In genomic region chr14:75259510-75259855, GRCh38 we compare ENCODE assay signal across 8 cellular contexts. TPM values are rescaled to one million over a fixed set of nuclear protein-coding genes. Genes with fewer than 3 reads are reported as not detected.
A peak's percentile ranks its signal among the peaks of the same experiment; 100 is the strongest.
DNase-seq lines count a peak whose midpoint lies in the region; ATAC-seq, FAIRE-seq and TF ChIP-seq lines count a peak whose summit lies in the region.

No MANE protein-coding gene starts in this region.

- no peaks in the 10 kb centered on the region for H3K9me3 ChIP-seq in HepG2 (ENCODE audit: low read length)
- no peaks in the 10 kb centered on the region for H3K9me3 ChIP-seq in thymus (ENCODE audit: control insufficient read depth)

- DNase-seq in GM06990 (ENCODE audit: extremely low read depth, insufficient read length), result no peak
- peak; percentile 80 for DNase-seq in NCI-H1694 treated with DMSO at 0.1 percent for 48 hours (lab: John Stamatoyannopoulos, UW)
- no peak for DNase-seq in HepG2 (ENCODE audit: low spot score)
- no peak for DNase-seq in activated CD4-positive, alpha-beta T cell treated with anti-CD3 and anti-CD28 coated beads, Interleukin-2, amount 50 U/mL, for 4 hours

- H3K36me3 ChIP-seq in GM06990 (ENCODE audit: control insufficient read depth, insufficient read depth, low read length) (no peaks in the 10 kb centered on the region), HepG2 (replicated peaks in 1 of 2; ENCODE audit: control insufficient read depth in 1 of 2, insufficient read depth in 2 of 2, low read length in 2 of 2) (no peaks in the 10 kb centered on the region), thymus (ENCODE audit: control insufficient read depth, insufficient read depth) (no peaks in the 10 kb centered on the region)

- intact Hi-C loops in HepG2 (cut with micrococcal nuclease; ENCODE audit: unreplicated experiment), result loop anchor here (2.0 to 5.0 kb wide), 3 partner anchors 17 to 82 kb away; partner anchors contain the start of gene TMED10

- peaks cover 43% of the 10 kb centered on the region for H3K4me1 ChIP-seq in HepG2 (ENCODE audit: insufficient read depth, low read length)
- H3K4me1 ChIP-seq in thymus (ENCODE audit: control insufficient read depth, insufficient read depth, low read length), result peaks cover 19% of the 10 kb centered on the region

- CTCF ChIA-PET in HepG2 (lab: Yijun Ruan, JAX; ENCODE audit: low intra/inter-chr PET ratio, low total read pairs), result no interaction called here

- FAIRE-seq in HepG2 (lab: Jason Lieb, UNC), result no peak

- H3K4me3 ChIP-seq in GM06990 (replicated peaks; ENCODE audit: low read depth, low read length), result peak overlapping the region; percentile 66
- H3K4me3 ChIP-seq in HepG2 (replicated peaks in 1 of 3; ENCODE audit: insufficient read depth in 1 of 3, low read depth in 2 of 3, low read length in 3 of 3), result peak overlapping the region; percentile 51 to 76 (median 62)
- H3K4me3 ChIP-seq in thymus (ENCODE audit: low read length), result peak overlapping the region; percentile 54

- H4K20me1 ChIP-seq in HepG2 (ENCODE audit: insufficient read depth, low read length), result no peaks in the 10 kb centered on the region

- TSS peak; percentile 94 for BruUV-seq in HepG2 (replicated peaks; lab: Mats Ljungman, UMichigan)

- peaks cover 51% of the 10 kb centered on the region for H3K4me1 Mint-ChIP-seq in brain

- peak; percentile 33 for ATAC-seq in HepG2
- ATAC-seq in HG02610 (IDR thresholded peaks at IDR 0.05; ENCODE audit: unreplicated experiment), result no peak
- no peak for ATAC-seq in HG03521 (IDR thresholded peaks at IDR 0.05; ENCODE audit: unreplicated experiment)

- peak overlapping the region; percentile 51 for H2AFZ ChIP-seq in HepG2 (ENCODE audit: low read length)

- peaks cover 0 to 2% (median 0%) of the 10 kb centered on the region in 5 experiments for H3K9me3 Mint-ChIP-seq in brain

- H3K36me3 Mint-ChIP-seq in brain, result no peaks in the 10 kb centered on the region

- POLR2A ChIA-PET in HepG2 (lab: Yijun Ruan, JAX), result interaction anchor here (1.0 to 1.3 kb wide), 5 partner anchors 10 to 132 kb away, joined by 3 to 7 read pairs (median 4); partner anchors contain the start of gene NEK9

- H3K4me3 Mint-ChIP-seq in brain, result peak overlapping the region; percentile 85 to 93 (median 87)

- H3K79me2 ChIP-seq in HepG2 (ENCODE audit: insufficient read depth, low read length), result no peaks in the 10 kb centered on the region

- in situ Hi-C loops in HepG2 (cut with HindIII; ENCODE audit: extremely low pct_ligation_motif_present, low pct_unique_long_range_greater_than_20kb), result no loop called here

- 5% methylated on average over 7 of the region's 7 CpGs for WGBS in HepG2 (ENCODE audit: low lambda C conversion rate)
- WGBS in thymus, result 23% methylated on average over 7 of the region's 7 CpGs

- H3K9ac ChIP-seq in HepG2 (ENCODE audit: insufficient read depth, low read depth, low read length), result peak overlapping the region; percentile 98

- H3K27ac ChIP-seq in HepG2 (ENCODE audit: extremely low read length, insufficient read depth, low read length) (peak overlapping the region; percentile 80), thymus (ENCODE audit: low read depth) (peak overlapping the region; percentile 98)

- peaks cover 3% of the 10 kb centered on the region for H3K27me3 Mint-ChIP-seq in brain

- TF ChIP-seq CTCF in GM06990 (IDR thresholded peaks at IDR 0.05; ENCODE audit: insufficient read depth, low read length, poor library complexity, severe bottlenecking), result no peak
- peak in 1 of 2 experiments; percentile 15 for TF ChIP-seq CTCF in brain (conservative IDR thresholded peaks at IDR 0.05)
- peak; percentile 21; the same call in 1 of the 2 replicates for TF ChIP-seq CTCF in HepG2 (CRISPR knock-in tag; IDR thresholded peaks at IDR 0.05)

- TF ChIP-seq POLR2A in HepG2 (IDR thresholded peaks at IDR 0.05; ENCODE audit: insufficient read depth in 1 of 2, low read depth in 2 of 2, low read length in 2 of 2), result 0 out of 4 replicates have a peak, but pooled peaks of 1 of the 2 experiments have one; percentile 28

- H3K27ac Mint-ChIP-seq in brain, result peak overlapping the region; percentile 98 to 100 (median 99)

- H3K27me3 ChIP-seq in GM06990 (replicated peaks; ENCODE audit: control insufficient read depth, insufficient read depth, low read length), result no peaks in the 10 kb centered on the region
- peaks cover 0 to 20% of the 10 kb centered on the region in 2 experiments; a peak in 3 of 5 replicates for H3K27me3 ChIP-seq in HepG2 (ENCODE audit: control insufficient read depth in 1 of 2, insufficient read depth in 2 of 2, low read length in 2 of 2)
- no peaks in the 10 kb centered on the region for H3K27me3 ChIP-seq in thymus (ENCODE audit: control insufficient read depth, insufficient read depth)

- 0 out of 2 replicates have a peak, but pooled peaks have one; percentile 9 for TF ChIP-seq RAD21 in HepG2 (CRISPR knock-in tag; IDR thresholded peaks at IDR 0.05)

- peak overlapping the region; percentile 100 for H3K4me2 ChIP-seq in HepG2 (ENCODE audit: low read depth, low read length)

- TF ChIP-seq EP300 in HepG2 (IDR thresholded peaks at IDR 0.05; ENCODE audit: low read depth in 2 of 2, low read length in 2 of 2) (no peak), HepG2 (CRISPR knock-in tag; IDR thresholded peaks at IDR 0.05; ENCODE audit: borderline replicate concordance) (no peak)

TF ChIP-seq in HepG2, 621 proteins besides CTCF, POLR2A, EP300 and RAD21 (continues in another document):
- TF ChIP-seq CBX2 (IDR thresholded peaks at IDR 0.05; ENCODE audit: low read depth, low read length) (peak; percentile 61), CBX2 (CRISPR knock-in tag; IDR thresholded peaks at IDR 0.05; ENCODE audit: low read depth) (no peak), NR2F1 (CRISPR knock-in tag; IDR thresholded peaks at IDR 0.05) (no peak), CSRNP1 (CRISPR knock-in tag; IDR thresholded peaks at IDR 0.05) (no peak), CBX1 (IDR thresholded peaks at IDR 0.05; ENCODE audit: low read depth) (no peak), ATF7 (IDR thresholded peaks at IDR 0.05) (peak; percentile 36; the same call in 1 of the 2 replicates), ATF7 (CRISPR knock-in tag; IDR thresholded peaks at IDR 0.05) (no peak)
- TF ChIP-seq, protein P1, sequence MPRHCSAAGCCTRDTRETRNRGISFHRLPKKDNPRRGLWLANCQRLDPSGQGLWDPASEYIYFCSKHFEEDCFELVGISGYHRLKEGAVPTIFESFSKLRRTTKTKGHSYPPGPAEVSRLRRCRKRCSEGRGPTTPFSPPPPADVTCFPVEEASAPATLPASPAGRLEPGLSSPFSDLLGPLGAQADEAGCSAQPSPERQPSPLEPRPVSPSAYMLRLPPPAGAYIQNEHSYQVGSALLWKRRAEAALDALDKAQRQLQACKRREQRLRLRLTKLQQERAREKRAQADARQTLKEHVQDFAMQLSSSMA (CRISPR knock-in tag; IDR thresholded peaks at IDR 0.05), result no peak
- TF ChIP-seq, protein P2, sequence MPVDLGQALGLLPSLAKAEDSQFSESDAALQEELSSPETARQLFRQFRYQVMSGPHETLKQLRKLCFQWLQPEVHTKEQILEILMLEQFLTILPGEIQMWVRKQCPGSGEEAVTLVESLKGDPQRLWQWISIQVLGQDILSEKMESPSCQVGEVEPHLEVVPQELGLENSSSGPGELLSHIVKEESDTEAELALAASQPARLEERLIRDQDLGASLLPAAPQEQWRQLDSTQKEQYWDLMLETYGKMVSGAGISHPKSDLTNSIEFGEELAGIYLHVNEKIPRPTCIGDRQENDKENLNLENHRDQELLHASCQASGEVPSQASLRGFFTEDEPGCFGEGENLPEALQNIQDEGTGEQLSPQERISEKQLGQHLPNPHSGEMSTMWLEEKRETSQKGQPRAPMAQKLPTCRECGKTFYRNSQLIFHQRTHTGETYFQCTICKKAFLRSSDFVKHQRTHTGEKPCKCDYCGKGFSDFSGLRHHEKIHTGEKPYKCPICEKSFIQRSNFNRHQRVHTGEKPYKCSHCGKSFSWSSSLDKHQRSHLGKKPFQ (CRISPR knock-in tag; IDR thresholded peaks at IDR 0.05; ENCODE audit: insufficient replicate concordance), result peak; percentile 52

RNA-seq across cellular contexts. Expression of gene FOS, which starts 19.1 kb away (rescaled TPM):
- polyA plus RNA-seq in brain (ENCODE audit: insufficient read depth, low read depth, low replicate concordance) (9.4 TPM), HepG2 (2011; rRNA removed) (15.9 and 26.2 TPM in 2 replicates), thymus (253 TPM)
- 4.3 and 24.2 TPM in 2 replicates for total RNA-seq in HepG2 (2016; rRNA removed; fragmentation: Illumina TruSeq; extraction: Trizol)
- total RNA-seq in HepG2 (2016; cell fraction: cytosol; rRNA removed; fragmentation: Illumina TruSeq; extraction: Trizol; ENCODE audit: low read depth), result 2.5 and 3.0 TPM in 2 replicates
- total RNA-seq in HepG2 (2016; cell fraction: insoluble cytoplasmic fraction; rRNA removed; fragmentation: Illumina TruSeq; extraction: Trizol), result 3.4 and 28.3 TPM in 2 replicates
- 2.8 and 4.2 TPM in 2 replicates for total RNA-seq in HepG2 (2016; cell fraction: membrane; rRNA removed; fragmentation: Illumina TruSeq; extraction: Trizol)
- 64.4 and 68.6 TPM in 2 replicates for total RNA-seq in HepG2 (2016; cell fraction: nucleus; rRNA removed; fragmentation: Illumina TruSeq; extraction: Trizol)
- polyA plus RNA-seq in HepG2 (2011; cell fraction: cytosol; rRNA removed), result 8.8 and 9.0 TPM in 2 replicates
- polyA plus RNA-seq in HepG2 (2011; cell fraction: nucleus; rRNA removed), result 83.8 and 92.0 TPM in 2 replicates
- 4.3 and 4.8 TPM in 2 replicates for polyA plus RNA-seq in HepG2 (2012)
- polyA plus RNA-seq in HepG2 (2016; cell fraction: cytosol; fragmentation: Illumina TruSeq; extraction: Trizol; ENCODE audit: low read depth), result 1.2 and 1.8 TPM in 2 replicates
- polyA plus RNA-seq in HepG2 (2016; cell fraction: insoluble cytoplasmic fraction; fragmentation: Illumina TruSeq; extraction: Trizol; ENCODE audit: low read depth), result 5.5 and 10.0 TPM in 2 replicates
- polyA plus RNA-seq in HepG2 (2016; cell fraction: membrane; fragmentation: Illumina TruSeq; extraction: Trizol; ENCODE audit: low read depth), result 2.1 and 3.4 TPM in 2 replicates
- 101 and 123 TPM in 2 replicates for polyA plus RNA-seq in HepG2 (2016; cell fraction: nucleus; fragmentation: Illumina TruSeq; extraction: Trizol; ENCODE audit: insufficient read depth, low read depth)
- polyA minus RNA-seq in HepG2 (2011; rRNA and poly(A)+ RNA removed; ENCODE audit: low replicate concordance), result 58.4 and 70.4 TPM in 2 replicates
- 11.7 and 16.7 TPM in 2 replicates for polyA minus RNA-seq in HepG2 (2011; cell fraction: cytosol; rRNA and poly(A)+ RNA removed)
- polyA minus RNA-seq in HepG2 (2011; cell fraction: nucleus; rRNA and poly(A)+ RNA removed), result 128 and 149 TPM in 2 replicates
